In genomic region chr15:61871926-61872522, GRCh38 we compare ENCODE assay signal across 9 cellular contexts.
DNase-seq lines count a peak whose midpoint lies in the region; ATAC-seq and TF ChIP-seq lines count a peak whose summit lies in the region.
"Had no signal": no experiment of that assay in that cellular context is flagged by ENCODE, and none has a peak within 500 bp of the region (broad histone marks: within the 10 kb centered on the region; RNA-seq: fewer than 3 reads in every experiment).

No MANE protein-coding gene starts in this region.

- peak; percentile 2 for DNase-seq in AG09309 (ENCODE audit: low read depth)
- DNase-seq in H7 = peak; percentile 4
- DNase-seq in RPMI7951 (ENCODE audit: low read depth) = peak; percentile 26
- DNase-seq in fibroblast of villous mesenchyme (ENCODE audit: low read depth) = peak; percentile 30
- DNase-seq in upper lobe of left lung = no peak
- DNase-seq in NCI-H524 treated with DMSO at 0.1 percent for 48 hours (lab: John Stamatoyannopoulos, UW) = no peak
- no peak for DNase-seq in sciatic nerve (ENCODE audit: low spot score)
- DNase-seq in stimulated activated CD4-positive, alpha-beta T cell treated with anti-CD3 and anti-CD28 coated beads, Interleukin-2, amount 100 ng/mL, for 24 hours = no peak

- no peak for ATAC-seq in upper lobe of left lung (ENCODE audit: low FRiP score in 2 of 2)
- ATAC-seq in sciatic nerve = no peak

- intact Hi-C loops in sciatic nerve (cut with DNase I) = loop anchor here (5.0 kb wide), 1 partner anchor 200 kb away; no protein-coding TSS in a partner anchor

- H3K4me3 ChIP-seq in AG09309 (ENCODE audit: control insufficient read depth, low read depth, low read length) (no peak overlapping the region), H7 (ENCODE audit: insufficient read depth, low read depth, low read length) (no peak overlapping the region), fibroblast of villous mesenchyme (ENCODE audit: low read depth, low read length) (no peak overlapping the region), upper lobe of left lung (no peak overlapping the region)

- no peak for TF ChIP-seq EP300 in upper lobe of left lung (IDR thresholded peaks at IDR 0.05)

- H3K36me3 ChIP-seq in H7 (replicated peaks; ENCODE audit: control insufficient read depth, insufficient read depth, low read length) (no peaks in the 10 kb centered on the region), upper lobe of left lung (peaks cover 3 to 85% (median 28%) of the 10 kb centered on the region in 4 donors)

- TF ChIP-seq POLR2A in upper lobe of left lung (IDR thresholded peaks at IDR 0.05) = no peak

- 94 to 100% methylated on average over 1 of the region's 1 CpG for WGBS in upper lobe of left lung, 2 donors

- H3K27ac ChIP-seq in upper lobe of left lung = no peak overlapping the region
- H3K27ac ChIP-seq: epithelial cell of prostate had no signal

- TF ChIP-seq CTCF in AG09309 (IDR thresholded peaks at IDR 0.05; ENCODE audit: control insufficient read depth, insufficient read depth, low read depth, low read length, missing control alignments) = peak; percentile 32
- peak; percentile 58 for TF ChIP-seq CTCF in fibroblast of villous mesenchyme (IDR thresholded peaks at IDR 0.05; ENCODE audit: insufficient read depth, low read depth, low read length)
- TF ChIP-seq CTCF in upper lobe of left lung (IDR thresholded peaks at IDR 0.05) = peak in 5 of 6 experiments; percentile 20 to 33 (median 22)

- no peaks in the 10 kb centered on the region for H3K27me3 ChIP-seq in H7 (ENCODE audit: control insufficient read depth, insufficient read depth, low read length)
- H3K27me3 ChIP-seq in upper lobe of left lung = no peaks in the 10 kb centered on the region

- H3K4me1 ChIP-seq in upper lobe of left lung = no peaks in the 10 kb centered on the region

- no peaks in the 10 kb centered on the region for H3K9me3 ChIP-seq in upper lobe of left lung

Comparison
In these comparisons a context has a peak if more than half of its experiments do, and no peak if none do; other contexts are left out.
1. DNase-seq: peak in AG09309 (single experiment), H7 (single experiment), RPMI7951 (single experiment) and fibroblast of villous mesenchyme (single experiment); none in upper lobe of left lung (0 of 2), NCI-H524 treated with DMSO at 0.1 percent for 48 hours (single experiment), sciatic nerve (single experiment) and stimulated activated CD4-positive, alpha-beta T cell treated with anti-CD3 and anti-CD28 coated beads, Interleukin-2, amount 100 ng/mL, for 24 hours (0 of 2).
2. Peak in every context shown above with its lines, with median percentiles within 50 percentile points of each other: CTCF ChIP-seq.